10 cellular contexts compared by ENCODE assay signal in the genomic region with DNA sequence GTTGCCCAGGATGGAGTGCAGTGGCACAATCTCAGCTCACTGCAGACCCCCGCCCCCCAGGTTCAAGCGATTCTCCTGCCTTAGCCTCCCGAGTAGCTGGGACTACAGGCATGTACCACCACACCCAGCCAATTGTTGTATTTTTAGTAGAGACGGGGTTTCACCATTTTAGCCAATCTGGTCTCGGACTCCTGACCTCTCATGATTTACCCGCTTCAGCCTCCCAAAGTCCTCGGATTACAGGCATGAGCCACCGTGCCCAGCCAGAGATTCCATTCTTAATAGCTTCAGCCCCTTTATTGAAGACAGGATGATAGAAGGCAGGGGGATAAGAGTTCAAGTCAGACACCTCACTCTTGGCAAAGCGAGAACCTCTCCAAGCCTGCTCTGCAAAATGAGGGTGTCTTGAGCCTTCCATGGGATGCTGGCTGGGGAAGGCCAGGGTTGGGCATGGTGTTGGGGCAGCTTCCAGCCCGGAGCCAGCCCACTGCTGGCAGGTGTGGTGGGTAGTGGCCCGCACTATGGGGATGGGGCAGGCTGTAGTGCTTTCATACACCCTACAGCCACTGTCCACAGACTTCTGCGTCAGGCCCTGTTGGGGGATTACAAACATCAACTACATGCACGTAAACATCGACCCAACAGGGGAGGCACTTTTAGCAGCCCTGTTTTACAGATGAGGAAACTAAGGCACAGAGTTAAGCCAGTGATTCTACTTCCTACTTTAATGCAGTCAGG. TPM values are rescaled to one million over a fixed set of nuclear protein-coding genes. Genes with fewer than 3 reads are reported as not detected.
DNase-seq lines count a peak whose midpoint lies in the region; ATAC-seq and TF ChIP-seq lines count a peak whose summit lies in the region.
"Had no signal": no experiment of that assay in that cellular context is flagged by ENCODE, and none has a peak within 500 bp of the region (broad histone marks: within the 10 kb centered on the region; RNA-seq: fewer than 3 reads in every experiment).

No MANE protein-coding gene starts in this region.

- H3K4me3 Mint-ChIP-seq in activated naive CD8-positive, alpha-beta T cell treated with anti-CD3 and anti-CD28 coated beads, Interleukin-2, amount 10 ng/mL, durations not matched to agents 7 days and 5 days: peak overlapping the region; percentile 93
- peak overlapping the region; percentile 95 for H3K4me3 Mint-ChIP-seq in type B pancreatic cell

- peak overlapping the region; percentile 27 for H3K27ac ChIP-seq in lower lobe of right lung

- peak overlapping the region; percentile 68 to 74 for H3K27ac Mint-ChIP-seq in activated naive CD4-positive, alpha-beta T cell treated with anti-CD3 and anti-CD28 coated beads, Interleukin-2, amount 50 U/mL, for 72 hours
- peak overlapping the region; percentile 58 for H3K27ac Mint-ChIP-seq in activated naive CD8-positive, alpha-beta T cell treated with anti-CD3 and anti-CD28 coated beads, Interleukin-2, amount 10 ng/mL, durations not matched to agents 7 days and 5 days
- peak overlapping the region; percentile 72 for H3K27ac Mint-ChIP-seq in type B pancreatic cell

- no peaks in the 10 kb centered on the region for H3K9me3 ChIP-seq in lower lobe of right lung

- no peaks in the 10 kb centered on the region for H3K27me3 Mint-ChIP-seq in activated naive CD8-positive, alpha-beta T cell treated with anti-CD3 and anti-CD28 coated beads, Interleukin-2, amount 10 ng/mL, durations not matched to agents 7 days and 5 days
- no peaks in the 10 kb centered on the region for H3K27me3 Mint-ChIP-seq in type B pancreatic cell

- no peak for ATAC-seq in activated naive CD4-positive, alpha-beta T cell treated with anti-CD3 and anti-CD28 coated beads, Interleukin-2, amount 50 U/mL, for 72 hours
- ATAC-seq in activated naive CD8-positive, alpha-beta T cell treated with anti-CD3 and anti-CD28 coated beads, Interleukin-2, amount 10 ng/mL, durations not matched to agents 7 days and 5 days (ENCODE audit: low read depth): no peak
- ATAC-seq in lower lobe of right lung (no peak), HG03175 (IDR thresholded peaks at IDR 0.05; ENCODE audit: unreplicated experiment) (no peak), HG02798 (IDR thresholded peaks at IDR 0.05; ENCODE audit: poor library complexity, unreplicated experiment) (no peak)
- ATAC-seq: left lobe of liver had no signal

- H3K4me3 ChIP-seq in lower lobe of right lung: no peak overlapping the region

- peaks cover 42% of the 10 kb centered on the region for H3K4me1 Mint-ChIP-seq in activated naive CD8-positive, alpha-beta T cell treated with anti-CD3 and anti-CD28 coated beads, Interleukin-2, amount 10 ng/mL, durations not matched to agents 7 days and 5 days
- H3K4me1 Mint-ChIP-seq in type B pancreatic cell (ENCODE audit: unreplicated experiment): peaks cover 38% of the 10 kb centered on the region

- in situ Hi-C loops in KBM-7 (cut with MboI; ENCODE audit: low pct_unique_long_range_greater_than_20kb, low sequenced_read_pairs): no loop called here

- POLR2A ChIA-PET in activated naive CD8-positive, alpha-beta T cell treated with anti-CD3 and anti-CD28 coated beads, Interleukin-2, amount 10 ng/mL, durations not matched to agents 7 days and 5 days (lab: Charles Lee): interaction anchor here (1.3 kb wide), 1 partner anchor 10 kb away, joined by 4 read pairs; no protein-coding TSS in a partner anchor

- no peaks in the 10 kb centered on the region for H3K9me3 Mint-ChIP-seq in activated naive CD4-positive, alpha-beta T cell treated with anti-CD3 and anti-CD28 coated beads, Interleukin-2, amount 50 U/mL, for 72 hours
- no peaks in the 10 kb centered on the region for H3K9me3 Mint-ChIP-seq in activated naive CD8-positive, alpha-beta T cell treated with anti-CD3 and anti-CD28 coated beads, Interleukin-2, amount 10 ng/mL, durations not matched to agents 7 days and 5 days
- H3K9me3 Mint-ChIP-seq in type B pancreatic cell: no peaks in the 10 kb centered on the region

- no peak for TF ChIP-seq CTCF in lower lobe of right lung (IDR thresholded peaks at IDR 0.05)
- no peak for TF ChIP-seq CTCF in type B pancreatic cell (conservative IDR thresholded peaks at IDR 0.05)

- intact Hi-C loops in lower lobe of right lung (cut with DNase I): no loop called here

- peaks cover 13 to 18% of the 10 kb centered on the region in 2 donors for H3K36me3 Mint-ChIP-seq in activated naive CD4-positive, alpha-beta T cell treated with anti-CD3 and anti-CD28 coated beads, Interleukin-2, amount 50 U/mL, for 72 hours
- peaks cover 17% of the 10 kb centered on the region for H3K36me3 Mint-ChIP-seq in activated naive CD8-positive, alpha-beta T cell treated with anti-CD3 and anti-CD28 coated beads, Interleukin-2, amount 10 ng/mL, durations not matched to agents 7 days and 5 days
- H3K36me3 Mint-ChIP-seq in type B pancreatic cell: peaks cover 4% of the 10 kb centered on the region

- no peaks in the 10 kb centered on the region for H3K27me3 ChIP-seq in lower lobe of right lung (ENCODE audit: low read depth)

- peaks cover 82% of the 10 kb centered on the region for H3K4me1 ChIP-seq in lower lobe of right lung

- no peak for DNase-seq in activated naive CD4-positive, alpha-beta T cell treated with anti-CD3 and anti-CD28 coated beads, Interleukin-2, amount 50 U/mL, for 72 hours (ENCODE audit: low spot score in 2 of 2)
- DNase-seq in activated naive CD4-positive, alpha-beta T cell treated with Interleukin-2 at 50 U/mL for 16 hours: no peak
- no peak for DNase-seq in activated naive CD8-positive, alpha-beta T cell treated with anti-CD3 and anti-CD28 coated beads, Interleukin-2, amount 10 ng/mL, durations not matched to agents 7 days and 5 days
- DNase-seq in lower lobe of right lung (no peak), type B pancreatic cell (ENCODE audit: extremely low spot score, unreplicated experiment) (no peak), KBM-7 (no peak)
- DNase-seq: MM.1S had no signal

- peaks cover 7% of the 10 kb centered on the region for H3K36me3 ChIP-seq in lower lobe of right lung

RNA-seq across cellular contexts. Expression of a gene that starts 3.5 kb away (rescaled TPM):
- 100 to 1,000 TPM in 1 of 2 donors, 10 to 100 TPM in 1; 88.1 to 106 TPM for total RNA-seq in activated naive CD4-positive, alpha-beta T cell treated with anti-CD3 and anti-CD28 coated beads, Interleukin-2, amount 50 U/mL, for 72 hours
- 100 to 1,000 TPM; 157 to 173 TPM for total RNA-seq in activated naive CD8-positive, alpha-beta T cell treated with anti-CD3 and anti-CD28 coated beads, Interleukin-2, amount 10 ng/mL, durations not matched to agents 7 days and 5 days
- total RNA-seq in lower lobe of right lung (89.0 TPM), type B pancreatic cell (ENCODE audit: low replicate concordance) (84.6 and 88.0 TPM in 2 replicates)

RNA-seq across cellular contexts. Expression of a gene that starts 16.8 kb away (rescaled TPM):
- not detected for total RNA-seq in activated naive CD4-positive, alpha-beta T cell treated with anti-CD3 and anti-CD28 coated beads, Interleukin-2, amount 50 U/mL, for 72 hours
- total RNA-seq in activated naive CD8-positive, alpha-beta T cell treated with anti-CD3 and anti-CD28 coated beads, Interleukin-2, amount 10 ng/mL, durations not matched to agents 7 days and 5 days: not detected
- total RNA-seq in lower lobe of right lung: not detected
- not detected in 2 replicates for total RNA-seq in type B pancreatic cell (ENCODE audit: low replicate concordance)
- total RNA-seq: left lobe of liver had no signal
